Comparison of ENCODE assay signal across 13 cellular contexts in genomic region chr12:132525011-132525832, GRCh38.
"Had no signal": no experiment of that assay in that cellular context is flagged by ENCODE, and none has a peak within 500 bp of the region (broad histone marks: within the 10 kb centered on the region; RNA-seq: fewer than 3 reads in every experiment).

No MANE protein-coding gene starts in this region.

- H3K4me3 ChIP-seq: cardiac muscle cell, esophagus muscularis mucosa, prostate gland, spleen, thoracic aorta had no signal

- DNase-seq: activated CD4-positive, CD25-positive, alpha-beta regulatory T cell treated with anti-CD3 and anti-CD28 coated beads, Interleukin-2, amount 50 U/mL, for 72 hours; activated naive CD4-positive, alpha-beta T cell treated with Interleukin-2 at 50 U/mL for 16 hours; activated naive CD8-positive, alpha-beta T cell treated with anti-CD3 and anti-CD28 coated beads, Interleukin-2, amount 50 U/mL, for 24 hours; activated T-cell treated with anti-CD3 and anti-CD28 coated beads for 4 hours; endodermal cell; nephron progenitor cell; spleen; SW 1271 had no signal

- H3K27me3 Mint-ChIP-seq: activated naive CD8-positive, alpha-beta T cell treated with anti-CD3 and anti-CD28 coated beads, Interleukin-2, amount 50 U/mL, for 24 hours; stimulated activated naive CD8-positive, alpha-beta T cell treated with anti-CD3 and anti-CD28 coated beads, Interleukin-15, Interleukin-2, amounts not matched to agents 100 ng/mL and 50 ng/mL, for 24 hours had no signal

- H3K36me3 ChIP-seq: cardiac muscle cell, prostate gland, thoracic aorta had no signal

- H3K27ac Mint-ChIP-seq: activated naive CD8-positive, alpha-beta T cell treated with anti-CD3 and anti-CD28 coated beads, Interleukin-2, amount 50 U/mL, for 24 hours; endodermal cell; nephron progenitor cell; stimulated activated naive CD8-positive, alpha-beta T cell treated with anti-CD3 and anti-CD28 coated beads, Interleukin-15, Interleukin-2, amounts not matched to agents 100 ng/mL and 50 ng/mL, for 24 hours had no signal

- H3K9me3 ChIP-seq: esophagus muscularis mucosa, prostate gland, spleen, thoracic aorta had no signal

- H3K27ac ChIP-seq: cardiac muscle cell, esophagus muscularis mucosa, prostate gland, spleen, thoracic aorta had no signal

- H3K4me1 Mint-ChIP-seq: endodermal cell had no signal

- ATAC-seq: activated naive CD8-positive, alpha-beta T cell treated with anti-CD3 and anti-CD28 coated beads, Interleukin-2, amount 50 U/mL, for 24 hours had no signal

- H3K9me3 Mint-ChIP-seq: activated naive CD8-positive, alpha-beta T cell treated with anti-CD3 and anti-CD28 coated beads, Interleukin-2, amount 50 U/mL, for 24 hours; nephron progenitor cell; stimulated activated naive CD8-positive, alpha-beta T cell treated with anti-CD3 and anti-CD28 coated beads, Interleukin-15, Interleukin-2, amounts not matched to agents 100 ng/mL and 50 ng/mL, for 24 hours had no signal

- H3K27me3 ChIP-seq: cardiac muscle cell, esophagus muscularis mucosa, spleen had no signal

- H3K4me3 Mint-ChIP-seq: activated naive CD8-positive, alpha-beta T cell treated with anti-CD3 and anti-CD28 coated beads, Interleukin-2, amount 50 U/mL, for 24 hours; endodermal cell; nephron progenitor cell; stimulated activated naive CD8-positive, alpha-beta T cell treated with anti-CD3 and anti-CD28 coated beads, Interleukin-15, Interleukin-2, amounts not matched to agents 100 ng/mL and 50 ng/mL, for 24 hours had no signal
